In the genomic region with DNA sequence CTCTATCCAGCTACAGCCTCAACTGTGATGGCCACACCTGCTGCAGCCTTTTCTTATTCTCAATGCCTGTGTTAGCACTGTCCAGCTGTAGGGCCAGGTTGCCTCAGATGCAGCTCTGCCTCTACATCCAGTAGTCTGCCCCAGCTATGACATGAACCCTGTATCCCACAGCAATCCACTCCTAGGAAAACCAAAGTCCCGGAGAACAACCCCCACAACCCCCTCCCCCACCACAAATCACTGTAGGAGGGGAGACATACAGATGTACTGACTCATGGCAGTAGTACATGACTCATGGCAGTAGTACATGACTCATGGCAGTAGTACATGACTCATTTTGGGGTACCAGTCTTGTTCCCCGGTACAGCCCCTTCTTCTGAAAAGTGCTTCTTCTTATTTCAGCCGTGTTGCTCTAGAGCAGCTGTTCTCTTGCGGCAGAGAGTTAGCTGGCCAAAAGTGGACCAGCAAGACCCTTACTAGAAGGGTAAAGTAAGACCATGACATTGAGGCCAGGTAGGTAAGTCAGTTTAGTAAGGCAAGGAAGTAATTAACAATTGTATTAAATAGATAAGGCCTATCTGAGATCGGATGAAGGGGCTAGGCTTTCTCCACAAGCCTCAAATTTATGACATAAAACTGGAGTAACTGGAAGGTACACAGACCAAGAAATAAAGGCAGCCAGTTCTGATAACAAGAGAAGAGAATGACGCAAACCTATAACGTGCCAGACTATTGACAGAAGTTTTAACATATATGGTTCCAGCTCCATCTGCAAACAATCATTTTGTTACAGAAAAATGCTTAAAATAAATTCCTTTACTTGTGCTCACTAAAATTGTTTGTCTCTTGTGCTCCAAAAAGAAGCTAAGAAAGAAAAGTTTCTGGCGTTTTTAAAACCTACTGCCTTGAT, we compare ENCODE assay signal across 1 cellular context.
TF ChIP-seq lines count a peak whose summit lies in the region.

No MANE protein-coding gene starts in this region.

TF ChIP-seq in HCT116, 20 proteins besides CTCF, POLR2A, EP300 and RAD21 (continued from another document):
- TF ChIP-seq ZNF274 (IDR thresholded peaks at IDR 0.05; ENCODE audit: low read depth, low read length), result no peak
- peak; percentile 41; the same call in 1 of the 2 replicates for TF ChIP-seq CBX3 (IDR thresholded peaks at IDR 0.05; ENCODE audit: low read depth)
- 0 out of 2 replicates have a peak, but pooled peaks have one; percentile 32 for TF ChIP-seq SRF (IDR thresholded peaks at IDR 0.05; ENCODE audit: low read depth)
- TF ChIP-seq ZFX (IDR thresholded peaks at IDR 0.05), result no peak
- TF ChIP-seq EZH2phosphoT487 (IDR thresholded peaks at IDR 0.05; ENCODE audit: borderline replicate concordance), result no peak
- TF ChIP-seq MAX (IDR thresholded peaks at IDR 0.05), result no peak
- TF ChIP-seq ZBTB33 (IDR thresholded peaks at IDR 0.05; ENCODE audit: extremely low read depth, insufficient replicate concordance, low read length), result no peak
